In the genomic region with DNA sequence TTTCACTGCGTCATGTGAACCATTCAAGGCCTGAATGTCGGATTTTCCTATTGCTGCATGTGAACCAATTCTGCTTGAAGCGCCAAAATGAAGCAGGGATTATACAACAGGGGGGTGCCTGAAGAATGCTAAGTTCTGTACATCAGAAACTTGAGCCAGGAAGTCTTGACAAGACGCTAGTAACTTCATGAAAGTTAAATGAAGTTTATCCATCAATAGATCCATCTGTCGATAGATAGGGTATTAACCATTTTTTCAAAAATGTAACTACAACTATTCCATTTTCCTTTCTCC, we compare ENCODE assay signal across 8 cellular contexts. TPM values are rescaled to one million over a fixed set of nuclear protein-coding genes. Genes with fewer than 3 reads are reported as not detected.
DNase-seq lines count a peak whose midpoint lies in the region; ATAC-seq and TF ChIP-seq lines count a peak whose summit lies in the region.

No MANE protein-coding gene starts in this region.

- no peak for TF ChIP-seq POLR2A in GM18505 (IDR thresholded peaks at IDR 0.05; ENCODE audit: borderline replicate concordance, extremely low read depth, insufficient read depth, insufficient read length)

- peak overlapping the region; percentile 95 for H3K4me3 ChIP-seq in RWPE2 (ENCODE audit: severe bottlenecking)

- ATAC-seq in RWPE2 (ENCODE audit: low read depth) (no peak), GM18505 (IDR thresholded peaks at IDR 0.05; ENCODE audit: unreplicated experiment) (no peak)

- H3K4me1 ChIP-seq in ES-I3 (ENCODE audit: insufficient read depth, low read length) (no peaks in the 10 kb centered on the region; the same call in 1 of the 2 replicates), RWPE2 (ENCODE audit: insufficient read depth, poor library complexity, severe bottlenecking) (peaks cover 10% of the 10 kb centered on the region)

- peak overlapping the region; percentile 87 for H3K4me3 Mint-ChIP-seq in progenitor cell of endocrine pancreas (ENCODE audit: low read depth)

- H3K36me3 Mint-ChIP-seq in progenitor cell of endocrine pancreas (ENCODE audit: insufficient read depth), result peaks cover 4% of the 10 kb centered on the region

- H3K27ac ChIP-seq in RWPE2 (ENCODE audit: poor library complexity, severe bottlenecking), result peak overlapping the region; percentile 44

- TF ChIP-seq CTCF in RWPE2 (IDR thresholded peaks at IDR 0.05; ENCODE audit: poor library complexity, severe bottlenecking), result no peak
- TF ChIP-seq CTCF in progenitor cell of endocrine pancreas (IDR thresholded peaks at IDR 0.05; ENCODE audit: unreplicated experiment), result no peak

- H3K9me3 ChIP-seq in ES-I3 (ENCODE audit: control insufficient read depth, insufficient read depth, low read length), result no peaks in the 10 kb centered on the region
- no peaks in the 10 kb centered on the region for H3K9me3 ChIP-seq in RWPE2 (ENCODE audit: severe bottlenecking)

- H3K9ac ChIP-seq in ES-I3 (ENCODE audit: low read depth, low read length), result peak overlapping the region; percentile 89

- no peak for DNase-seq in RWPE2 (ENCODE audit: low spot score)
- DNase-seq in fibroblast of gingiva (ENCODE audit: low read depth), result peak; percentile 34
- no peak for DNase-seq in progenitor cell of endocrine pancreas (ENCODE audit: low spot score, unreplicated experiment)
- no peak for DNase-seq in stimulated activated CD4-positive, alpha-beta T cell treated with anti-CD3 and anti-CD28 coated beads, Interleukin-4, amount 100 ng/mL, for 4 hours
- DNase-seq in kidney tubule cell (ENCODE audit: low spot score), result no peak
- no peak for DNase-seq in T-helper 9 cell

- no peaks in the 10 kb centered on the region for H3K36me3 ChIP-seq in ES-I3 (ENCODE audit: insufficient read depth, low read length)
- peaks cover 22% of the 10 kb centered on the region for H3K36me3 ChIP-seq in RWPE2 (ENCODE audit: low read depth)

- H3K4me1 Mint-ChIP-seq in progenitor cell of endocrine pancreas (ENCODE audit: low read depth), result peaks cover 18% of the 10 kb centered on the region

- H3K27me3 Mint-ChIP-seq in progenitor cell of endocrine pancreas, result no peaks in the 10 kb centered on the region

- H3K27ac Mint-ChIP-seq in progenitor cell of endocrine pancreas, result peak overlapping the region; percentile 99

- no peaks in the 10 kb centered on the region for H3K9me3 Mint-ChIP-seq in progenitor cell of endocrine pancreas (ENCODE audit: low read depth)

- H3K27me3 ChIP-seq in RWPE2 (ENCODE audit: insufficient read depth, poor library complexity, severe bottlenecking), result no peaks in the 10 kb centered on the region

RNA-seq across cellular contexts. Expression of a gene that starts 0.6 kb away (rescaled TPM):
- total RNA-seq in progenitor cell of endocrine pancreas, result 28.1 and 30.6 TPM in 2 replicates
